Comparison of ENCODE assay signal across 23 cellular contexts in the genomic region with DNA sequence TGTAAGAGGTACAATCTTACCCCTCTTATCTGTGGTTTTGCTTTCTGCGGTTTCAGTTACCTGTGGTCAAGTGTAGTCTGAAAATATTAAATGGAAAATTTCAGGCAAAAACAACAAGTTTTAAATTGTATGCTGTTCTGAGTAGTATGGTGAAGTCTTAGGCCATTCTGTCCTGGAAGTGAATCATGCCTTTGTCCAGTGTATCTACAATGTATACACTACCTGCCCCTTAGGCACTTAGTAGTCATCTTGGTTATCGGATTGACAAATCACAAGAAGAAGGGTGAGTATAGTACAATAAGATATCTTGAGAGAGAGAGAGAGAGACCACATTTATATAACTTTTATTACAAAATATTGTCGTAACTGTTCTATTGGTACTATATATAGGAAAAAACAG. TPM values are rescaled to one million over a fixed set of nuclear protein-coding genes. Genes with fewer than 3 reads are reported as not detected.
DNase-seq lines count a peak whose midpoint lies in the region; ATAC-seq and TF ChIP-seq lines count a peak whose summit lies in the region.
"Had no signal": no experiment of that assay in that cellular context is flagged by ENCODE, and none has a peak within 500 bp of the region (broad histone marks: within the 10 kb centered on the region; RNA-seq: fewer than 3 reads in every experiment).

No MANE protein-coding gene starts in this region.

- H3K4me2 ChIP-seq in PC-3 (ENCODE audit: low read length): no peak overlapping the region
- H3K4me2 ChIP-seq in OCI-LY7 (ENCODE audit: low read length): no peak overlapping the region
- H3K4me2 ChIP-seq: BLaER1 had no signal

- H3K9me3 Mint-ChIP-seq in MCF 10A (ENCODE audit: unreplicated experiment): no peaks in the 10 kb centered on the region
- H3K9me3 Mint-ChIP-seq: CD4-positive, CD25-positive, alpha-beta regulatory T cell; IgD-negative memory B cell had no signal

- no peak overlapping the region for H3K4me3 Mint-ChIP-seq in MCF 10A (ENCODE audit: unreplicated experiment)
- H3K4me3 Mint-ChIP-seq: CD4-positive, CD25-positive, alpha-beta regulatory T cell; IgD-negative memory B cell had no signal

- CTCF ChIA-PET in MCF 10A (lab: Yijun Ruan, JAX) (no interaction called here), PC-3 (lab: Charles Lee) (no interaction called here), OCI-LY7 (lab: Charles Lee; ENCODE audit: unreplicated experiment) (no interaction called here)

- peaks cover 13% of the 10 kb centered on the region for H3K4me1 Mint-ChIP-seq in MCF 10A (ENCODE audit: insufficient read depth, unreplicated experiment)
- H3K4me1 Mint-ChIP-seq: IgD-negative memory B cell had no signal

- TF ChIP-seq POLR2A in breast epithelium (IDR thresholded peaks at IDR 0.05): no peak

- BruUV-seq in MCF 10A (replicated peaks; lab: Mats Ljungman, UMichigan) (no TSS peak), PC-3 (replicated peaks; lab: Mats Ljungman, UMichigan) (no TSS peak), OCI-LY7 (replicated peaks; lab: Mats Ljungman, UMichigan) (no TSS peak)

- H3K9me2 ChIP-seq in PC-3 (replicated peaks; ENCODE audit: low read length) (no peaks in the 10 kb centered on the region), OCI-LY7 (ENCODE audit: insufficient read depth, low read length) (no peaks in the 10 kb centered on the region)

- H3K36me3 ChIP-seq in breast epithelium: peaks cover 4% of the 10 kb centered on the region
- H3K36me3 ChIP-seq in PC-3 (ENCODE audit: low read depth, low read length): peaks cover 7% of the 10 kb centered on the region
- peaks cover 54% of the 10 kb centered on the region for H3K36me3 ChIP-seq in OCI-LY7 (ENCODE audit: insufficient read depth, low read length)
- H3K36me3 ChIP-seq in BE2C: no peaks in the 10 kb centered on the region

- H3K79me2 ChIP-seq in PC-3 (ENCODE audit: low read length): no peaks in the 10 kb centered on the region
- peaks cover 4% of the 10 kb centered on the region; the same call in 1 of the 2 replicates for H3K79me2 ChIP-seq in OCI-LY7 (ENCODE audit: insufficient read depth, low read depth, low read length)

- no peaks in the 10 kb centered on the region for H3F3A ChIP-seq in PC-3 (ENCODE audit: low read length, unreplicated experiment)

- no peak overlapping the region for H3K9ac ChIP-seq in PC-3 (ENCODE audit: low read length)
- H3K9ac ChIP-seq: BLaER1 had no signal

- no peaks in the 10 kb centered on the region for H3K27me3 ChIP-seq in breast epithelium
- H3K27me3 ChIP-seq in PC-3 (ENCODE audit: low read length): no peaks in the 10 kb centered on the region
- H3K27me3 ChIP-seq in BE2C: no peaks in the 10 kb centered on the region
- H3K27me3 ChIP-seq: BLaER1, SJCRH30 had no signal

- H3K27me3 Mint-ChIP-seq in MCF 10A (ENCODE audit: insufficient read depth, unreplicated experiment): no peaks in the 10 kb centered on the region
- H3K27me3 Mint-ChIP-seq: CD4-positive, CD25-positive, alpha-beta regulatory T cell; IgD-negative memory B cell had no signal

- POLR2A ChIA-PET in MCF 10A (lab: Yijun Ruan, JAX) (no interaction called here), PC-3 (lab: Charles Lee; ENCODE audit: unreplicated experiment) (no interaction called here), OCI-LY7 (lab: Charles Lee) (no interaction called here)

- H3K36me3 Mint-ChIP-seq in MCF 10A (ENCODE audit: insufficient read depth, unreplicated experiment): peaks cover 39% of the 10 kb centered on the region

- H3K4me3 ChIP-seq in breast epithelium (no peak overlapping the region), PC-3 (ENCODE audit: low read length) (no peak overlapping the region), epithelial cell of esophagus (ENCODE audit: low read length) (no peak overlapping the region), OCI-LY7 (ENCODE audit: low read depth, low read length, poor library complexity, severe bottlenecking) (no peak overlapping the region), BE2C (ENCODE audit: low read depth, low read length) (no peak overlapping the region)
- H3K4me3 ChIP-seq: BLaER1, SJCRH30 had no signal

- intact Hi-C loops in MCF 10A (cut with micrococcal nuclease): no loop called here
- intact Hi-C loops in breast epithelium (cut with DNase I; ENCODE audit: low total_unique reads): no loop called here
- intact Hi-C loops in PC-3 (cut with micrococcal nuclease): no loop called here
- intact Hi-C loops in OCI-LY7 (cut with micrococcal nuclease; ENCODE audit: unreplicated experiment): no loop called here

- H3K27ac ChIP-seq in breast epithelium (no peak overlapping the region), PC-3 (ENCODE audit: low read length) (0 out of 2 replicates have a peak overlapping the region, but pooled peaks have one; percentile 21), OCI-LY7 (ENCODE audit: low read depth, low read length, poor library complexity, severe bottlenecking) (no peak overlapping the region)
- H3K27ac ChIP-seq: BLaER1, SJCRH30 had no signal

- TF ChIP-seq CTCF in MCF 10A (IDR thresholded peaks at IDR 0.05; ENCODE audit: unreplicated experiment): no peak
- TF ChIP-seq CTCF in breast epithelium (IDR thresholded peaks at IDR 0.05): no peak
- TF ChIP-seq CTCF in PC-3 (conservative IDR thresholded peaks at IDR 0.05; ENCODE audit: low read depth, low read length): no peak
- no peak for TF ChIP-seq CTCF in epithelial cell of esophagus (IDR thresholded peaks at IDR 0.05; ENCODE audit: insufficient read depth, low read depth, low read length, missing control alignments)
- no peak for TF ChIP-seq CTCF in OCI-LY7 (conservative IDR thresholded peaks at IDR 0.05; ENCODE audit: low read length)
- TF ChIP-seq CTCF in BE2C (IDR thresholded peaks at IDR 0.05; ENCODE audit: low read depth, low read length): no peak

- peak; percentile 70 for ATAC-seq in PC-3
- ATAC-seq: Right ventricle myocardium inferior, SK-N-SH treated with all-trans-retinoic acid at 6 μM for 48 hours had no signal

- no peaks in the 10 kb centered on the region for H3K9me3 ChIP-seq in breast epithelium
- no peaks in the 10 kb centered on the region for H3K9me3 ChIP-seq in PC-3 (ENCODE audit: low read length)
- no peaks in the 10 kb centered on the region for H3K9me3 ChIP-seq in OCI-LY7 (ENCODE audit: low read length)
- H3K9me3 ChIP-seq in BE2C: no peaks in the 10 kb centered on the region
- H3K9me3 ChIP-seq: BLaER1, SJCRH30 had no signal

- no peak overlapping the region for H2AFZ ChIP-seq in PC-3 (ENCODE audit: low read length)
- H2AFZ ChIP-seq in OCI-LY7 (ENCODE audit: low read length): no peak overlapping the region

- H4K20me1 ChIP-seq in PC-3 (ENCODE audit: low read length): no peaks in the 10 kb centered on the region
- H4K20me1 ChIP-seq in OCI-LY7 (ENCODE audit: insufficient read depth, low read length): no peaks in the 10 kb centered on the region
- H4K20me1 ChIP-seq: BLaER1 had no signal

- DNase-seq in MCF 10A (ENCODE audit: unreplicated experiment): peak; percentile 45
- no peak for DNase-seq in breast epithelium (ENCODE audit: low spot score in 2 of 2)
- peak; percentile 75 for DNase-seq in PC-3
- DNase-seq in epithelial cell of esophagus (ENCODE audit: low read depth): peak; percentile 76
- no peak for DNase-seq in NCI-H2081 treated with DMSO at 0.1 percent for 48 hours (lab: John Stamatoyannopoulos, UW)
- DNase-seq in OCI-LY7 (ENCODE audit: low spot score): no peak
- no peak for DNase-seq in BE2C
- DNase-seq: CD4-positive, CD25-positive, alpha-beta regulatory T cell; GOT3; HCEC 1CT; NCI-H1092 treated with DMSO at 0.1 percent for 48 hours; NCI-H1436; NCI-H187 treated with DMSO at 0.1 percent for 48 hours; NCI-H2107; NCI-H69; SJCRH30 had no signal

- H3K27ac Mint-ChIP-seq in MCF 10A (ENCODE audit: low read depth, unreplicated experiment): no peak overlapping the region
- H3K27ac Mint-ChIP-seq: CD4-positive, CD25-positive, alpha-beta regulatory T cell; IgD-negative memory B cell had no signal

- H3K4me1 ChIP-seq in breast epithelium (no peaks in the 10 kb centered on the region), PC-3 (ENCODE audit: insufficient read depth, low read length) (peaks cover 51% of the 10 kb centered on the region), OCI-LY7 (ENCODE audit: insufficient read depth, low read length, poor library complexity, severe bottlenecking) (no peaks in the 10 kb centered on the region), BE2C (no peaks in the 10 kb centered on the region)
- H3K4me1 ChIP-seq: BLaER1 had no signal

RNA-seq across cellular contexts. Expression of a gene that starts 43.5 kb away (rescaled TPM):
- 63.4 and 70.1 TPM in 2 replicates for total RNA-seq in MCF 10A (2022)
- 10 to 100 TPM; 53.9 to 70.5 (median 54.1) TPM for total RNA-seq in breast epithelium
- total RNA-seq in PC-3 (2014; rRNA removed): 35.8 and 41.1 TPM in 2 replicates
- 40.2 and 49.2 TPM in 2 replicates for total RNA-seq in OCI-LY7 (2014; rRNA removed; shearing (Covaris generic))
- total RNA-seq in OCI-LY7 (2022): 63.6 and 69.8 TPM in 2 replicates
- 24.4 TPM for polyA plus RNA-seq in BE2C (2012; ENCODE audit: insufficient read depth, insufficient read length, low read depth)

RNA-seq across cellular contexts. Expression of a gene that starts 48.3 kb away (rescaled TPM):
- total RNA-seq in MCF 10A (2022) (not detected in 2 replicates), breast epithelium (not detected), PC-3 (2014; rRNA removed) (not detected in 2 replicates), OCI-LY7 (2022) (not detected in 2 replicates)
- not detected in 2 replicates for total RNA-seq in OCI-LY7 (2014; rRNA removed; shearing (Covaris generic))
- polyA plus RNA-seq in BE2C (2012; ENCODE audit: insufficient read depth, insufficient read length, low read depth): not detected
- total RNA-seq: A172; CD4-positive, CD25-positive, alpha-beta regulatory T cell; G401; NCI-H460; Right ventricle myocardium inferior; SJCRH30 had no signal
- polyA plus RNA-seq: CD4-positive, CD25-positive, alpha-beta regulatory T cell; IgD-negative memory B cell had no signal

Comparison
In these comparisons a context has a peak if more than half of its experiments do, and no peak if none do; other contexts are left out.
1. DNase-seq: peak in MCF 10A (single experiment), PC-3 (single experiment) and epithelial cell of esophagus (single experiment); none in breast epithelium (0 of 2), NCI-H2081 treated with DMSO at 0.1 percent for 48 hours (single experiment), OCI-LY7 (single experiment) and BE2C (single experiment).